Comparison of ENCODE assay signal across 11 cellular contexts in genomic region chr5:68739752-68740151, GRCh38.
DNase-seq lines count a peak whose midpoint lies in the region; ATAC-seq and TF ChIP-seq lines count a peak whose summit lies in the region.
"Had no signal": no experiment of that assay in that cellular context is flagged by ENCODE, and none has a peak within 500 bp of the region (broad histone marks: within the 10 kb centered on the region; RNA-seq: fewer than 3 reads in every experiment).

No MANE protein-coding gene starts in this region.

- peaks cover 5 to 8% of the 10 kb centered on the region in 2 donors for H3K36me3 Mint-ChIP-seq in naive B cell
- H3K36me3 Mint-ChIP-seq: activated naive CD4-positive, alpha-beta T cell treated with anti-CD3 and anti-CD28 coated beads, Interleukin-2, amount 50 U/mL, for 72 hours had no signal

- no peak for TF ChIP-seq POLR2A in lower leg skin (IDR thresholded peaks at IDR 0.05)

- WGBS in lower leg skin, 2 donors: 66 to 75% methylated on average over 5 of the region's 5 CpGs

- ATAC-seq in GM18870 (IDR thresholded peaks at IDR 0.05; ENCODE audit: unreplicated experiment) (peak; percentile 81), GM21447 (IDR thresholded peaks at IDR 0.05; ENCODE audit: unreplicated experiment) (peak; percentile 82), HG03095 (IDR thresholded peaks at IDR 0.05; ENCODE audit: unreplicated experiment) (peak; percentile 72), naive B cell (ENCODE audit: low read depth in 2 of 2) (peak; percentile 44 to 51)
- ATAC-seq: Panc1 had no signal

- intact Hi-C loops in lower leg skin (cut with DNase I; ENCODE audit: low total_unique reads): no loop called here

- H3K9me3 Mint-ChIP-seq in naive B cell: peaks cover 0 to 14% (median 3%) of the 10 kb centered on the region in 7 donors
- H3K9me3 Mint-ChIP-seq: HFFc6 had no signal

- peaks cover 45 to 60% (median 49%) of the 10 kb centered on the region in 3 donors for H3K4me1 Mint-ChIP-seq in naive B cell

- no peak for TF ChIP-seq CTCF in lower leg skin (IDR thresholded peaks at IDR 0.05)

- H3K27ac Mint-ChIP-seq in naive B cell: peak overlapping the region in 5 of 6 donors; percentile 6 to 91 (median 23)
- H3K27ac Mint-ChIP-seq: activated naive CD4-positive, alpha-beta T cell treated with anti-CD3 and anti-CD28 coated beads, Interleukin-2, amount 50 U/mL, for 72 hours; HFFc6 had no signal

- H3K4me3 ChIP-seq in lower leg skin (ENCODE audit: low read depth, poor library complexity, severe bottlenecking): no peak overlapping the region

- peak overlapping the region in 7 of 8 donors; percentile 23 to 83 (median 76) for H3K4me3 Mint-ChIP-seq in naive B cell
- H3K4me3 Mint-ChIP-seq: HFFc6 had no signal

- H3K27me3 Mint-ChIP-seq in naive B cell: peaks cover 4 to 17% (median 15%) of the 10 kb centered on the region in 3 donors

- no peak for DNase-seq in naive B cell
- no peak for DNase-seq in lower leg skin (ENCODE audit: low spot score in 2 of 2)
- DNase-seq in middle frontal gyrus (ENCODE audit: extremely low spot score, low spot score): no peak
- DNase-seq in activated CD4-positive, alpha-beta T cell treated with anti-CD3 and anti-CD28 coated beads for 1 hour: no peak
- DNase-seq: HFFc6; stimulated activated CD4-positive, alpha-beta T cell treated with anti-CD3 and anti-CD28 coated beads, Interleukin-12 subunit alpha, Interleukin-12 subunit beta, amount 100 ng/mL, for 4 hours had no signal
